Comparison of ENCODE assay signal across 10 cellular contexts in genomic region chr21:41933259-41934079, GRCh38. TPM values are rescaled to one million over a fixed set of nuclear protein-coding genes. Genes with fewer than 3 reads are reported as not detected.
A peak's percentile ranks its signal among the peaks of the same experiment; 100 is the strongest.
DNase-seq lines count a peak whose midpoint lies in the region; ATAC-seq lines count a peak whose summit lies in the region.
"Had no signal": no experiment of that assay in that cellular context is flagged by ENCODE, and none has a peak within 500 bp of the region (broad histone marks: within the 10 kb centered on the region; RNA-seq: fewer than 3 reads in every experiment).

No MANE protein-coding gene starts in this region.

- H3K36me3 ChIP-seq in naive thymus-derived CD4-positive, alpha-beta T cell (ENCODE audit: control insufficient read depth in 2 of 3, insufficient read depth in 3 of 3, low read length in 3 of 3): no peaks in the 10 kb centered on the region

- ATAC-seq in naive thymus-derived CD4-positive, alpha-beta T cell: peak; percentile 16
- ATAC-seq in HG02852 (IDR thresholded peaks at IDR 0.05; ENCODE audit: unreplicated experiment) (no peak), HG03342 (IDR thresholded peaks at IDR 0.05; ENCODE audit: unreplicated experiment) (no peak), GM18858 (IDR thresholded peaks at IDR 0.05; ENCODE audit: unreplicated experiment) (no peak)

- H3K9me3 ChIP-seq in naive thymus-derived CD4-positive, alpha-beta T cell (ENCODE audit: control insufficient read depth in 2 of 3, low read length in 3 of 3): no peaks in the 10 kb centered on the region

- POLR2A ChIA-PET in naive thymus-derived CD4-positive, alpha-beta T cell (lab: Charles Lee): no interaction called here

- H3K27ac ChIP-seq in epithelial cell of prostate: peak overlapping the region; percentile 96
- H3K27ac ChIP-seq in naive thymus-derived CD4-positive, alpha-beta T cell (ENCODE audit: low read depth, low read length): no peak overlapping the region

- peaks cover 0 to 8% (median 0%) of the 10 kb centered on the region in 5 donors for H3K27me3 Mint-ChIP-seq in naive thymus-derived CD4-positive, alpha-beta T cell
- H3K27me3 Mint-ChIP-seq: activated naive CD4-positive, alpha-beta T cell treated with anti-CD3 and anti-CD28 coated beads, Interleukin-2, amount 50 U/mL, for 24 hours had no signal

- CTCF ChIA-PET in naive thymus-derived CD4-positive, alpha-beta T cell (lab: Charles Lee): no interaction called here

- DNase-seq in AG08395 (ENCODE audit: low spot score): peak; percentile 37
- DNase-seq in NCI-H510A (lab: John Stamatoyannopoulos, UW): peak; percentile 31
- no peak for DNase-seq in epithelial cell of prostate (ENCODE audit: low read depth, low spot score)
- no peak for DNase-seq in naive thymus-derived CD4-positive, alpha-beta T cell
- no peak for DNase-seq in activated CD4-positive, alpha-beta T cell treated with anti-CD3 and anti-CD28 coated beads, Interleukin-2, amount 50 U/mL, for 48 hours
- DNase-seq: DMS153 had no signal

- no peaks in the 10 kb centered on the region for H3K36me3 Mint-ChIP-seq in naive thymus-derived CD4-positive, alpha-beta T cell
- H3K36me3 Mint-ChIP-seq: activated naive CD4-positive, alpha-beta T cell treated with anti-CD3 and anti-CD28 coated beads, Interleukin-2, amount 50 U/mL, for 24 hours had no signal

- peaks cover 0 to under 1% of the 10 kb centered on the region in 2 donors for H3K4me1 ChIP-seq in naive thymus-derived CD4-positive, alpha-beta T cell (ENCODE audit: control insufficient read depth in 2 of 2, insufficient read depth in 2 of 2, low read length in 2 of 2)

- peak overlapping the region in 4 of 9 donors; percentile 45 to 81 (median 66) for H3K27ac Mint-ChIP-seq in naive thymus-derived CD4-positive, alpha-beta T cell
- H3K27ac Mint-ChIP-seq: activated naive CD4-positive, alpha-beta T cell treated with anti-CD3 and anti-CD28 coated beads, Interleukin-2, amount 50 U/mL, for 24 hours had no signal

- H3K4me3 ChIP-seq in naive thymus-derived CD4-positive, alpha-beta T cell (ENCODE audit: low read length): no peak overlapping the region

- H3K4me1 Mint-ChIP-seq in naive thymus-derived CD4-positive, alpha-beta T cell: peaks cover 7 to 25% (median 17%) of the 10 kb centered on the region in 7 donors

- intact Hi-C loops in naive thymus-derived CD4-positive, alpha-beta T cell (cut with micrococcal nuclease): no loop called here

- H3K9me3 Mint-ChIP-seq in naive thymus-derived CD4-positive, alpha-beta T cell: peaks cover 0 to 1% (median 0%) of the 10 kb centered on the region in 11 donors
- H3K9me3 Mint-ChIP-seq: activated naive CD4-positive, alpha-beta T cell treated with anti-CD3 and anti-CD28 coated beads, Interleukin-2, amount 50 U/mL, for 24 hours had no signal

- H3K4me3 Mint-ChIP-seq in naive thymus-derived CD4-positive, alpha-beta T cell: peak overlapping the region in 7 of 10 donors; percentile 38 to 72 (median 44)
- H3K4me3 Mint-ChIP-seq: activated naive CD4-positive, alpha-beta T cell treated with anti-CD3 and anti-CD28 coated beads, Interleukin-2, amount 50 U/mL, for 24 hours had no signal

- no peaks in the 10 kb centered on the region for H3K27me3 ChIP-seq in naive thymus-derived CD4-positive, alpha-beta T cell (ENCODE audit: control insufficient read depth in 2 of 2, insufficient read depth in 2 of 2, low read length in 2 of 2)

RNA-seq across cellular contexts. Expression of gene C2CD2, which starts 20.3 kb away (rescaled TPM):
- 10 to 100 TPM in 4 of 5 experiments, 1 to 10 TPM in 1; 7.1 to 14.8 (median 14.0) TPM for total RNA-seq in naive thymus-derived CD4-positive, alpha-beta T cell
- polyA plus RNA-seq in naive thymus-derived CD4-positive, alpha-beta T cell: 1 to 10 TPM; 2.8 to 4.9 TPM

RNA-seq across cellular contexts. Expression of gene PRDM15, which starts 54.3 kb away (rescaled TPM):
- total RNA-seq in naive thymus-derived CD4-positive, alpha-beta T cell: 10 to 100 TPM in 4 of 5 experiments, 1 to 10 TPM in 1; 10.0 to 20.1 (median 15.9) TPM
- polyA plus RNA-seq in naive thymus-derived CD4-positive, alpha-beta T cell: 1 to 10 TPM; 1.3 to 2.0 TPM

Comparison
In these comparisons a context has a peak if more than half of its experiments do, and no peak if none do; other contexts are left out.
1. DNase-seq: peak in AG08395 (single experiment) and NCI-H510A (single experiment); none in epithelial cell of prostate (single experiment), naive thymus-derived CD4-positive, alpha-beta T cell (0 of 9) and activated CD4-positive, alpha-beta T cell treated with anti-CD3 and anti-CD28 coated beads, Interleukin-2, amount 50 U/mL, for 48 hours (0 of 2).